In genomic region chr3:134362670-134363380, GRCh38 we compare ENCODE assay signal across 9 cellular contexts. TPM values are rescaled to one million over a fixed set of nuclear protein-coding genes. Genes with fewer than 3 reads are reported as not detected.
DNase-seq lines count a peak whose midpoint lies in the region; ATAC-seq lines count a peak whose summit lies in the region.
"Had no signal": no experiment of that assay in that cellular context is flagged by ENCODE, and none has a peak within 500 bp of the region (broad histone marks: within the 10 kb centered on the region; RNA-seq: fewer than 3 reads in every experiment).

No MANE protein-coding gene starts in this region.

- H2BK12ac ChIP-seq in mesenchymal stem cell (ENCODE audit: low read length in 2 of 2) = no peak overlapping the region

- no peaks in the 10 kb centered on the region for H3K27me3 ChIP-seq in mesenchymal stem cell (ENCODE audit: control insufficient read depth in 1 of 2, insufficient read depth in 1 of 2, low read length in 2 of 2)
- H3K27me3 ChIP-seq: colonic mucosa had no signal

- H4K8ac ChIP-seq in mesenchymal stem cell (ENCODE audit: low read length) = peak overlapping the region; percentile 54

- H3K4me1 ChIP-seq in mesenchymal stem cell (ENCODE audit: control insufficient read depth, insufficient read depth, low read depth, low read length) = peaks cover 80% of the 10 kb centered on the region

- no peak overlapping the region for H2AFZ ChIP-seq in mesenchymal stem cell (ENCODE audit: low read depth, low read length)

- 93% methylated on average over 4 of the region's 6 CpGs for WGBS in mesenchymal stem cell

- H2BK5ac ChIP-seq in mesenchymal stem cell (ENCODE audit: low read depth, low read length, poor library complexity, severe bottlenecking) = peak overlapping the region; percentile 92

- no peak overlapping the region for H2BK15ac ChIP-seq in mesenchymal stem cell (ENCODE audit: low read depth, poor library complexity, severe bottlenecking)

- no peak overlapping the region for H2BK120ac ChIP-seq in mesenchymal stem cell (ENCODE audit: low read depth, low read length)

- H3K27me3 Mint-ChIP-seq in activated T-cell treated with anti-CD3 and anti-CD28 coated beads, Interleukin-2, amount 50 U/mL, for 4 hours (ENCODE audit: low read depth) = peaks cover 6% of the 10 kb centered on the region

- H3K18ac ChIP-seq in mesenchymal stem cell (ENCODE audit: low read depth in 1 of 2, low read length in 2 of 2) = peak overlapping the region; percentile 79 to 97

- H3K4me3 Mint-ChIP-seq in activated T-cell treated with anti-CD3 and anti-CD28 coated beads, Interleukin-2, amount 50 U/mL, for 4 hours = peak overlapping the region; percentile 77

- no peaks in the 10 kb centered on the region for H3K79me1 ChIP-seq in mesenchymal stem cell (replicated peaks; ENCODE audit: low read length, poor library complexity, severe bottlenecking)

- no peaks in the 10 kb centered on the region for H3K36me3 Mint-ChIP-seq in activated T-cell treated with anti-CD3 and anti-CD28 coated beads, Interleukin-2, amount 50 U/mL, for 4 hours (ENCODE audit: insufficient read depth)

- no peaks in the 10 kb centered on the region for H3K9me3 ChIP-seq in mesenchymal stem cell (ENCODE audit: control insufficient read depth, low read length)
- H3K9me3 ChIP-seq: colonic mucosa had no signal

- H3K9me3 Mint-ChIP-seq in activated T-cell treated with anti-CD3 and anti-CD28 coated beads, Interleukin-2, amount 50 U/mL, for 4 hours = no peaks in the 10 kb centered on the region

- ATAC-seq in activated T-cell treated with anti-CD3 and anti-CD28 coated beads, Interleukin-2, amount 50 U/mL, for 4 hours = no peak
- ATAC-seq in GM18520 (IDR thresholded peaks at IDR 0.05; ENCODE audit: unreplicated experiment) = no peak

- H3K27ac ChIP-seq in caudate nucleus (ENCODE audit: low read depth, low read length) (peak overlapping the region; percentile 100), mesenchymal stem cell (ENCODE audit: low read length, poor library complexity, severe bottlenecking) (peak overlapping the region; percentile 94), temporal lobe (ENCODE audit: low read depth, low read length) (peak overlapping the region; percentile 100)

- no peak overlapping the region for H3K4me2 ChIP-seq in mesenchymal stem cell (ENCODE audit: low read length, poor library complexity, severe bottlenecking)

- peaks cover 27% of the 10 kb centered on the region for H3K4me1 Mint-ChIP-seq in activated T-cell treated with anti-CD3 and anti-CD28 coated beads, Interleukin-2, amount 50 U/mL, for 4 hours (ENCODE audit: low read depth)

- peak overlapping the region in 1 of 2 experiments; percentile 61 for H3K14ac ChIP-seq in mesenchymal stem cell (ENCODE audit: low read length in 2 of 2)

- H3K9ac ChIP-seq in mesenchymal stem cell (ENCODE audit: low read length) = peak overlapping the region; percentile 85

- DNase-seq in activated T-cell treated with anti-CD3 and anti-CD28 coated beads, Interleukin-2, amount 50 U/mL, for 4 hours = no peak
- DNase-seq in activated T-cell treated with anti-CD3 and anti-CD28 coated beads, Interleukin-2, amount 50 U/mL, for 1 hour = no peak
- DNase-seq in caudate nucleus (lab: John Stamatoyannopoulos, UW) (no peak), mesenchymal stem cell (no peak), middle frontal gyrus (ENCODE audit: extremely low spot score, low spot score) (no peak)
- DNase-seq in activated CD4-positive, alpha-beta T cell treated with anti-CD3 and anti-CD28 coated beads for 4 hours = no peak
- DNase-seq: colonic mucosa had no signal

- H3K4me3 ChIP-seq in mesenchymal stem cell (ENCODE audit: insufficient read depth in 1 of 2, low read depth in 1 of 2, low read length in 2 of 2) = no peak overlapping the region
- H3K4me3 ChIP-seq: colonic mucosa had no signal

- peak overlapping the region in 1 of 2 experiments; percentile 61 for H3K4ac ChIP-seq in mesenchymal stem cell (ENCODE audit: low read depth in 1 of 2, low read length in 2 of 2)

- peaks cover 88 to 90% of the 10 kb centered on the region in 2 experiments for H3K36me3 ChIP-seq in mesenchymal stem cell (ENCODE audit: control insufficient read depth in 1 of 2, insufficient read depth in 2 of 2, low read depth in 1 of 2, low read length in 2 of 2)

- H3K23ac ChIP-seq in mesenchymal stem cell (ENCODE audit: low read length in 2 of 2) = no peak overlapping the region

- peak overlapping the region; percentile 95 for H2AK5ac ChIP-seq in mesenchymal stem cell (ENCODE audit: low read length, severe bottlenecking)

- peak overlapping the region; percentile 83 for H4K91ac ChIP-seq in mesenchymal stem cell (ENCODE audit: low read length)

RNA-seq across cellular contexts. Expression of gene AMOTL2, which starts 11.4 kb away (rescaled TPM):
- total RNA-seq in activated T-cell treated with anti-CD3 and anti-CD28 coated beads, Interleukin-2, amount 50 U/mL, for 4 hours = under 1 TPM; 0.16 to 0.87 (median 0.20) TPM
- polyA plus RNA-seq in mesenchymal stem cell (2013, experiment 1 of 2) = 16.1 TPM
- 15.4 TPM for polyA plus RNA-seq in mesenchymal stem cell (2013, experiment 2 of 2)
- total RNA-seq in temporal lobe = 46.5 TPM

Comparison
In these comparisons a context has a peak if more than half of its experiments do, and no peak if none do; other contexts are left out.
1. RNA of gene AMOTL2, which starts 11.4 kb away (total RNA-seq): 46.5 TPM in temporal lobe (single experiment); 0.16 to 0.87 TPM in activated T-cell treated with anti-CD3 and anti-CD28 coated beads, Interleukin-2, amount 50 U/mL, for 4 hours; every median in the first group is over 10 times any median in the second.
2. Peak in every context shown above with its lines, with median percentiles within 50 percentile points of each other: H3K27ac ChIP-seq.